9 cellular contexts compared by ENCODE assay signal in the genomic region with DNA sequence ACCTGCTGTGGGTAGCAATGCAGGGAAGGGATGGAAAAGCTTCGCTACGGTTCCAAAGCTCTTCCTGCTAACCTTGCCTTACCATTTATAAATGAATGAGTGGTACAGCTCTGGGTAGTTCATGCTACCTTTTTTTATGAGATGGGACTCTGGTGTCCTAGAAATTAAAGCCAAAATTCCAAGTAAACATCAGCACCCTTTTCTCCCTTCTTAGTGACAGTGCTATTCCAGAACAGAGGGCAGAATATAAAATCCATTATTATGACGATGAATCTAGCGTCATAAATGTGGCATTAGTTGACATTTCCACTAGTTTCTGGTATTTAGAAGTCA. TPM values are rescaled to one million over a fixed set of nuclear protein-coding genes. Genes with fewer than 3 reads are reported as not detected.
DNase-seq lines count a peak whose midpoint lies in the region; ATAC-seq, FAIRE-seq and TF ChIP-seq lines count a peak whose summit lies in the region.
"Had no signal": no experiment of that assay in that cellular context is flagged by ENCODE, and none has a peak within 500 bp of the region (broad histone marks: within the 10 kb centered on the region; RNA-seq: fewer than 3 reads in every experiment).

No MANE protein-coding gene starts in this region.

- no TSS peak for BruUV-seq in GM12878 (replicated peaks; lab: Mats Ljungman, UMichigan)

- no peaks in the 10 kb centered on the region for H3K9me3 ChIP-seq in heart right ventricle
- H3K9me3 ChIP-seq in right atrium auricular region = no peaks in the 10 kb centered on the region
- H3K9me3 ChIP-seq in GM12878 (replicated peaks; ENCODE audit: control insufficient read depth, insufficient read depth, low read length) = no peaks in the 10 kb centered on the region
- no peaks in the 10 kb centered on the region for H3K9me3 ChIP-seq in mucosa of descending colon

- peaks cover 13% of the 10 kb centered on the region for H3K79me2 ChIP-seq in GM12878 (ENCODE audit: control insufficient read depth, insufficient read depth, low read length)

- H3K27ac ChIP-seq in heart right ventricle (peak overlapping the region in 1 of 10 donors; percentile 95), right atrium auricular region (no peak overlapping the region), GM12878 (ENCODE audit: control insufficient read depth, insufficient read depth) (no peak overlapping the region), urinary bladder (ENCODE audit: low read depth) (no peak overlapping the region)

- peaks cover 0 to 23% (median 2%) of the 10 kb centered on the region in 9 donors for H3K36me3 ChIP-seq in heart right ventricle
- H3K36me3 ChIP-seq in right atrium auricular region = no peaks in the 10 kb centered on the region
- H3K36me3 ChIP-seq in GM12878 (ENCODE audit: control insufficient read depth in 2 of 2, insufficient read depth in 2 of 2, low read length in 1 of 2) = no peaks in the 10 kb centered on the region
- no peaks in the 10 kb centered on the region for H3K36me3 ChIP-seq in mucosa of descending colon (ENCODE audit: low read depth)
- H3K36me3 ChIP-seq in urinary bladder (ENCODE audit: insufficient read depth) = no peaks in the 10 kb centered on the region

- H3K4me2 ChIP-seq in GM12878 (ENCODE audit: control insufficient read depth, insufficient read depth) = peak overlapping the region; percentile 78; the same call in 1 of the 2 replicates

- SMC1A ChIA-PET in GM12878 (lab: Charles Lee; ENCODE audit: uncharacterized antibody, unreplicated experiment) = interaction anchor here (0.6 to 3.1 kb wide), 17 partner anchors 8 to 659 kb away, joined by 3 to 30 read pairs (median 5); no protein-coding TSS in a partner anchor

- no peak for ATAC-seq in heart right ventricle
- ATAC-seq in GM12878 = no peak
- no peak for ATAC-seq in mucosa of descending colon
- ATAC-seq in HG03439 (IDR thresholded peaks at IDR 0.05; ENCODE audit: unreplicated experiment) = no peak

- 12 to 25% methylated on average over 4 of the region's 4 CpGs for WGBS in heart right ventricle, 2 donors
- 18% methylated on average over 4 of the region's 4 CpGs for WGBS in GM12878 (ENCODE audit: insufficient coverage, insufficient replicate concordance, low lambda C conversion rate, missing lambda C conversion rate)
- WGBS in urinary bladder = 13% methylated on average over 4 of the region's 4 CpGs

- TF ChIP-seq CTCF in heart right ventricle (IDR thresholded peaks at IDR 0.05) (no peak), right atrium auricular region (IDR thresholded peaks at IDR 0.05) (no peak), GM12878 (IDR thresholded peaks at IDR 0.05 in 2 of 3, conservative IDR thresholded peaks at IDR 0.05 in 1 of 3; ENCODE audit: control insufficient read depth in 2 of 3, extremely low read depth in 1 of 3, insufficient read depth in 1 of 3, low read depth in 3 of 3, low read length in 3 of 3) (no peak), mucosa of descending colon (IDR thresholded peaks at IDR 0.05) (no peak)

- POLR2A ChIA-PET in GM12878 (lab: Charles Lee) = interaction anchor here (0.6 to 2.5 kb wide), 6 partner anchors 42 to 461 kb away, joined by 3 to 10 read pairs (median 4); a partner anchor contains a TSS

- no peak for TF ChIP-seq POLR2A in GM12878 (IDR thresholded peaks at IDR 0.05; ENCODE audit: low read depth, low read length)

- H3K9ac ChIP-seq in GM12878 (ENCODE audit: control insufficient read depth, insufficient read depth, low read length) = no peak overlapping the region

- TF ChIP-seq RAD21 in GM12878 (IDR thresholded peaks at IDR 0.05; ENCODE audit: insufficient read depth, low read depth, low read length) = no peak

- in situ Hi-C loops in GM12878 (cut with MboI) = no loop called here

- no peaks in the 10 kb centered on the region for H3K27me3 ChIP-seq in heart right ventricle
- H3K27me3 ChIP-seq in right atrium auricular region = no peaks in the 10 kb centered on the region
- H3K27me3 ChIP-seq in GM12878 (replicated peaks in 1 of 2; ENCODE audit: control insufficient read depth in 2 of 2, insufficient read depth in 2 of 2, low read length in 1 of 2) = no peaks in the 10 kb centered on the region

- CTCF ChIA-PET in GM12878 (lab: Yijun Ruan, JAX) = interaction anchor here (0.6 to 5.0 kb wide), 26 partner anchors 8 to 648 kb away, joined by 3 to 42 read pairs (median 6); a partner anchor contains a TSS

- peak overlapping the region; percentile 96 for H2AFZ ChIP-seq in GM12878 (ENCODE audit: control insufficient read depth, low read depth, low read length)

- no peak for TF ChIP-seq EP300 in GM12878 (IDR thresholded peaks at IDR 0.05; ENCODE audit: borderline replicate concordance in 1 of 2, control insufficient read depth in 1 of 2, low read depth in 2 of 2, low read length in 2 of 2)

- peak overlapping the region; percentile 79 to 98 (median 92) for H3K4me3 ChIP-seq in heart right ventricle
- H3K4me3 ChIP-seq in right atrium auricular region = peak overlapping the region in 1 of 2 donors; percentile 92
- H3K4me3 ChIP-seq in GM12878 = 0 out of 2 replicates have a peak overlapping the region, but pooled peaks have one; percentile 57
- peak overlapping the region; percentile 73 for H3K4me3 ChIP-seq in mucosa of descending colon
- H3K4me3 ChIP-seq in urinary bladder (ENCODE audit: low read depth, low read length) = peak overlapping the region; percentile 75

- H4K20me1 ChIP-seq in GM12878 (ENCODE audit: control insufficient read depth, insufficient read depth) = no peaks in the 10 kb centered on the region

- RAD21 ChIA-PET in GM12878 (lab: Charles Lee; ENCODE audit: unreplicated experiment) = interaction anchor here (0.7 to 2.4 kb wide), 15 partner anchors 10 to 659 kb away, joined by 3 to 39 read pairs (median 5); no protein-coding TSS in a partner anchor

- H3K4me1 ChIP-seq in heart right ventricle (peaks cover 0 to 19% (median 13%) of the 10 kb centered on the region in 9 donors), right atrium auricular region (peaks cover 0 to 14% of the 10 kb centered on the region in 2 donors), GM12878 (ENCODE audit: control insufficient read depth, insufficient read depth, low read length) (no peaks in the 10 kb centered on the region), mucosa of descending colon (ENCODE audit: low read depth) (no peaks in the 10 kb centered on the region), urinary bladder (ENCODE audit: insufficient read depth) (peaks cover 2% of the 10 kb centered on the region)

- DNase-seq in heart right ventricle = no peak
- no peak for DNase-seq in right atrium auricular region (ENCODE audit: low spot score)
- no peak for DNase-seq in GM12878 (ENCODE audit: low read depth, low spot score)
- no peak for DNase-seq in mucosa of descending colon
- no peak for DNase-seq in globus pallidus (ENCODE audit: low spot score)
- no peak for DNase-seq in COR-L47 (lab: John Stamatoyannopoulos, UW)

- intact Hi-C loops in heart right ventricle (cut with DNase I) = no loop called here
- intact Hi-C loops in GM12878 (cut with micrococcal nuclease; ENCODE audit: unreplicated experiment) = no loop called here
- intact Hi-C loops in mucosa of descending colon (cut with DNase I, micrococcal nuclease) = no loop called here

- FAIRE-seq in GM12878 (lab: Jason Lieb, UNC) = no peak

RNA-seq across cellular contexts. Expression of a gene that starts 0.4 kb away (rescaled TPM):
- total RNA-seq in heart right ventricle (10 to 100 TPM; 16.9 to 30.3 (median 25.3) TPM), right atrium auricular region (10 to 100 TPM; 13.1 to 13.9 TPM), GM12878 (2014; rRNA removed) (17.8 and 30.1 TPM in 2 replicates), GM12878 (2014; rRNA removed; fragmentation: Illumina TruSeq; extraction: Trizol) (33.1 and 34.3 TPM in 2 replicates), GM12878 (2021) (59.2 and 59.3 TPM in 2 replicates), mucosa of descending colon (10 to 100 TPM; 20.2 to 23.0 (median 22.0) TPM), urinary bladder (15.1 TPM)
- polyA plus RNA-seq in heart right ventricle (10 to 100 TPM in 1 of 2 donors, 1 to 10 TPM in 1; 9.7 to 15.6 TPM), GM12878 (2011; rRNA removed) (51.7 and 88.3 TPM in 2 replicates), GM12878 (2014; fragmentation: Illumina TruSeq; extraction: Trizol) (34.5 and 35.8 TPM in 2 replicates), GM12878 (2014; fragmentation: Nextera tagmentation; extraction: Ambion mirVana) (10 to 100 TPM; 59.0 to 78.0 TPM), GM12878 (2014; rRNA removed) (24.9 and 32.4 TPM in 2 replicates), GM12878 (2016; fragmentation: Nextera tagmentation; extraction: Ambion mirVana) (10 to 100 TPM; 73.9 to 77.9 TPM), urinary bladder (6.5 TPM)
- total RNA-seq in GM12878 (2013; cell fraction: nucleolus; rRNA removed) = 23.8 and 24.7 TPM in 2 replicates
- 3.5 TPM for polyA plus RNA-seq in GM12878 (2011; ENCODE audit: low read depth)
- 8.2 and 9.3 TPM in 2 replicates for polyA plus RNA-seq in GM12878 (2011; cell fraction: cytosol; rRNA removed)
- polyA plus RNA-seq in GM12878 (2011; cell fraction: nucleus; rRNA removed) = 7.5 and 7.8 TPM in 2 replicates
- polyA plus RNA-seq in GM12878 (2012) = 19.7 and 22.8 TPM in 2 replicates
- 4.1 and 7.0 TPM in 2 replicates for polyA minus RNA-seq in GM12878 (2011; rRNA and poly(A)+ RNA removed)
- polyA minus RNA-seq in GM12878 (2011; cell fraction: cytosol; rRNA and poly(A)+ RNA removed) = 2.9 and 4.1 TPM in 2 replicates
- 6.4 and 14.5 TPM in 2 replicates for polyA minus RNA-seq in GM12878 (2011; cell fraction: nucleus; rRNA and poly(A)+ RNA removed)

RNA-seq across cellular contexts. Expression of a gene that starts 30.2 kb away (rescaled TPM):
- not detected for total RNA-seq in heart right ventricle
- not detected for polyA plus RNA-seq in heart right ventricle
- total RNA-seq in right atrium auricular region = not detected
- total RNA-seq in GM12878 (2013; cell fraction: nucleolus; rRNA removed) = not detected in 2 replicates
- not detected in 2 replicates for total RNA-seq in GM12878 (2014; rRNA removed)
- not detected in 2 replicates for total RNA-seq in GM12878 (2014; rRNA removed; fragmentation: Illumina TruSeq; extraction: Trizol)
- not detected in 2 replicates for total RNA-seq in GM12878 (2021)
- not detected for polyA plus RNA-seq in GM12878 (2011; ENCODE audit: low read depth)
- polyA plus RNA-seq in GM12878 (2011; rRNA removed) = not detected in 2 replicates
- not detected in 2 replicates for polyA plus RNA-seq in GM12878 (2011; cell fraction: cytosol; rRNA removed)
- polyA plus RNA-seq in GM12878 (2011; cell fraction: nucleus; rRNA removed) = not detected in 2 replicates
- polyA plus RNA-seq in GM12878 (2012) = not detected in 2 replicates
- not detected in 2 replicates for polyA plus RNA-seq in GM12878 (2014; fragmentation: Illumina TruSeq; extraction: Trizol)
- not detected for polyA plus RNA-seq in GM12878 (2014; fragmentation: Nextera tagmentation; extraction: Ambion mirVana)
- polyA plus RNA-seq in GM12878 (2014; rRNA removed) = not detected in 2 replicates
- under 1 TPM in 1 of 2 experiments, not detected in 1; 0.16 TPM for polyA plus RNA-seq in GM12878 (2016; fragmentation: Nextera tagmentation; extraction: Ambion mirVana)
- not detected in 2 replicates for polyA minus RNA-seq in GM12878 (2011; rRNA and poly(A)+ RNA removed)
- polyA minus RNA-seq in GM12878 (2011; cell fraction: cytosol; rRNA and poly(A)+ RNA removed) = not detected in 2 replicates
- not detected in 2 replicates for polyA minus RNA-seq in GM12878 (2011; cell fraction: nucleus; rRNA and poly(A)+ RNA removed)
- total RNA-seq in mucosa of descending colon = not detected
- not detected for total RNA-seq in urinary bladder
- not detected for polyA plus RNA-seq in urinary bladder
- total RNA-seq: G401 had no signal
